8 cellular contexts compared by ENCODE assay signal in the genomic region with DNA sequence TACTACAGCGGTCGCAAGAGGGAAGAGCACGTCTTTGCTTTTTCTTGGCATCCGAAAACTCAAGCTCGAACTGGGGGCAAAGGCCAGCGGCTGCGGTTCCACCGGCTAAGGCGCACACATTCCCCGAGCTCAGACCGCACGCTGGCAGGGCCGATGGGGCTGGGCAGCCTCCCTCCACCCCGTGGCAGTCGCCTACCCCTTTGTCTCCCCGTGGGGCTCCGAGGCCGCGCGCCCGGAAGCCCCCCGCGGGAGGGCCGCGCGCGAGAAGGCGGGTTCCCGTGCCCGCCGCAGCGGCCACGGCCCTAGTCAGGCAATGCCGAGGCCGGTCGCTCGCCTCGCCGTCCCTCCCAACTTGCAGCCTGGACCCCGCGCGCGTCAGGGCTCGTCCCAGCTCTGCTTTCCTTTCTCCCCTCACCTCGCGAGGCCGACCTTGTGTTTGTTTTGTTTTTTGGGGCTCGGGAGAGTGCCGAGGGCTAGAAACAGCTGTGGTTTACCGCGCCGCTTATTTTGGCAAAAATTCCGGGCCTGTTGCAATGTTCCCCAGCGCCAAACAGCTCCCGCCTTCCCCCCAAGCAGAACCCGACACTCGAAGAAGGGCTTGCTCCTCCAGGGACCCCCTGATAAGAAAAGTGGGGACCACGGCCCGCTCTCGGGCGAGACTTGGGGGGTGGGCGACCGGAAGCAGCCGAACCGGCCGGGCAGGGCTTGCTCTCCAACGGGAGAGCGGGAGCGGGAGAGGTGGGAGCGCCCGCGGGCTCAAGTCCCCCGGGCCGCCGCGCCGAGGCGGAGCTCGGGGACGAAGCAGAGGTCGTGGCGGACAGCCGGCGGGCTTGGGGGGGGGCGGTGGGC. TPM values are rescaled to one million over a fixed set of nuclear protein-coding genes. Genes with fewer than 3 reads are reported as not detected.
A peak's percentile ranks its signal among the peaks of the same experiment; 100 is the strongest.
DNase-seq lines count a peak whose midpoint lies in the region; ATAC-seq and TF ChIP-seq lines count a peak whose summit lies in the region.

No MANE protein-coding gene starts in this region.

- peaks cover 20% of the 10 kb centered on the region for H3K36me3 Mint-ChIP-seq in activated naive CD4-positive, alpha-beta T cell treated with anti-CD3 and anti-CD28 coated beads, Interleukin-2, amount 10 ng/mL, durations not matched to agents 7 days and 5 days

- CTCF ChIA-PET in activated naive CD4-positive, alpha-beta T cell treated with anti-CD3 and anti-CD28 coated beads, Interleukin-2, amount 10 ng/mL, durations not matched to agents 7 days and 5 days (lab: Charles Lee) = interaction anchor here (0.7 to 3.5 kb wide), 7 partner anchors 141 to 270 kb away, joined by 3 to 16 read pairs (median 5); a partner anchor contains a TSS

- H3K27ac Mint-ChIP-seq in activated naive CD4-positive, alpha-beta T cell treated with anti-CD3 and anti-CD28 coated beads, Interleukin-2, amount 10 ng/mL, durations not matched to agents 7 days and 5 days = peak overlapping the region; percentile 98

- peaks cover 10% of the 10 kb centered on the region for H3K27me3 Mint-ChIP-seq in activated naive CD4-positive, alpha-beta T cell treated with anti-CD3 and anti-CD28 coated beads, Interleukin-2, amount 10 ng/mL, durations not matched to agents 7 days and 5 days

- TF ChIP-seq CTCF in thoracic aorta (IDR thresholded peaks at IDR 0.05) = no peak

- H3K9me3 Mint-ChIP-seq in activated naive CD4-positive, alpha-beta T cell treated with anti-CD3 and anti-CD28 coated beads, Interleukin-2, amount 10 ng/mL, durations not matched to agents 7 days and 5 days = no peaks in the 10 kb centered on the region

- H3K9me3 ChIP-seq in HUES6 (ENCODE audit: control insufficient read depth, insufficient read depth, low read depth, low read length) (no peaks in the 10 kb centered on the region), SJCRH30 (replicated peaks) (no peaks in the 10 kb centered on the region), thoracic aorta (no peaks in the 10 kb centered on the region)

- ATAC-seq in GM19023 (IDR thresholded peaks at IDR 0.05; ENCODE audit: unreplicated experiment) = peak; percentile 37
- peak; percentile 45 for ATAC-seq in thoracic aorta (ENCODE audit: insufficient number of reproducible peaks, low FRiP score, low read depth)

- peak overlapping the region; percentile 92 for H3K9ac ChIP-seq in HUES6 (ENCODE audit: low read length)

- H3K4me1 ChIP-seq in HUES6 (ENCODE audit: control insufficient read depth, insufficient read depth, low read length) = peaks cover 19% of the 10 kb centered on the region
- H3K4me1 ChIP-seq in SJCRH30 = no peaks in the 10 kb centered on the region; the same call in 1 of the 2 replicates
- peaks cover 13 to 28% of the 10 kb centered on the region in 2 donors for H3K4me1 ChIP-seq in thoracic aorta (ENCODE audit: control insufficient read depth in 1 of 2, low read depth in 2 of 2)

- peak; percentile 91 for DNase-seq in AG08396 (ENCODE audit: low spot score)
- DNase-seq in SJCRH30 = peak; percentile 80 to 81
- peak; percentile 73 for DNase-seq in activated naive CD4-positive, alpha-beta T cell treated with anti-CD3 and anti-CD28 coated beads, Interleukin-2, amount 10 ng/mL, durations not matched to agents 7 days and 5 days
- peak; percentile 70 for DNase-seq in germinal center (ENCODE audit: low spot score)
- peak; percentile 56 for DNase-seq in occipital lobe (lab: John Stamatoyannopoulos, UW)
- peak; percentile 2 for DNase-seq in thoracic aorta (ENCODE audit: low spot score)

- peak overlapping the region; percentile 96 for H3K4me3 Mint-ChIP-seq in activated naive CD4-positive, alpha-beta T cell treated with anti-CD3 and anti-CD28 coated beads, Interleukin-2, amount 10 ng/mL, durations not matched to agents 7 days and 5 days

- peak overlapping the region; percentile 64 for H3K4me3 ChIP-seq in HUES6 (ENCODE audit: low read depth, low read length)
- H3K4me3 ChIP-seq in SJCRH30 = peak overlapping the region; percentile 83
- H3K4me3 ChIP-seq in thoracic aorta = peak overlapping the region; percentile 98

- H3K27me3 ChIP-seq in HUES6 (ENCODE audit: control insufficient read depth, insufficient read depth, low read length) = no peaks in the 10 kb centered on the region
- no peaks in the 10 kb centered on the region for H3K27me3 ChIP-seq in SJCRH30
- H3K27me3 ChIP-seq in thoracic aorta (replicated peaks; ENCODE audit: insufficient read depth) = no peaks in the 10 kb centered on the region

- peaks cover 44% of the 10 kb centered on the region for H3K4me1 Mint-ChIP-seq in activated naive CD4-positive, alpha-beta T cell treated with anti-CD3 and anti-CD28 coated beads, Interleukin-2, amount 10 ng/mL, durations not matched to agents 7 days and 5 days

- H3K36me3 ChIP-seq in HUES6 (ENCODE audit: control insufficient read depth, insufficient read depth, low read length) (peaks cover 7% of the 10 kb centered on the region; the same call in 1 of the 2 replicates), SJCRH30 (no peaks in the 10 kb centered on the region), thoracic aorta (no peaks in the 10 kb centered on the region)

- H3K27ac ChIP-seq in HUES6 (ENCODE audit: low read depth, low read length) (peak overlapping the region; percentile 95), SJCRH30 (peak overlapping the region; percentile 95), thoracic aorta (peak overlapping the region; percentile 99)

RNA-seq across cellular contexts. Expression of a gene that starts 0.6 kb away (rescaled TPM):
- 17.9 and 20.6 TPM in 2 replicates for total RNA-seq in SJCRH30 (2014; rRNA removed; shearing (Covaris generic))
- total RNA-seq in occipital lobe = 67.1 TPM
- 10 to 100 TPM in 1 of 2 donors, 1 to 10 TPM in 1; 5.4 to 10.9 TPM for total RNA-seq in thoracic aorta

Comparison
In these comparisons a context has a peak if more than half of its experiments do, and no peak if none do; other contexts are left out.
1. Peak in every context shown above with its lines: DNase-seq, ATAC-seq, H3K4me3 ChIP-seq and H3K27ac ChIP-seq.
2. DNase-seq: peak in every context shown above with its lines; median percentile 91 in AG08396; 80 in SJCRH30; 73 in activated naive CD4-positive, alpha-beta T cell treated with anti-CD3 and anti-CD28 coated beads, Interleukin-2, amount 10 ng/mL, durations not matched to agents 7 days and 5 days; 70 in germinal center; 56 in occipital lobe; 2 in thoracic aorta.